ENCODE assay signal across 19 cellular contexts in genomic region chr10:13989616-13990015, GRCh38.
DNase-seq lines count a peak whose midpoint lies in the region; ATAC-seq and TF ChIP-seq lines count a peak whose summit lies in the region.
"Had no signal": no experiment of that assay in that cellular context is flagged by ENCODE, and none has a peak within 500 bp of the region (broad histone marks: within the 10 kb centered on the region; RNA-seq: fewer than 3 reads in every experiment).

No MANE protein-coding gene starts in this region.

- DNase-seq in cardiac muscle cell (ENCODE audit: low read depth in 1 of 2, low spot score in 1 of 2), result no peak
- no peak for DNase-seq in Right ventricle myocardium inferior (ENCODE audit: missing footprints)
- peak; percentile 7 for DNase-seq in fibroblast of gingiva (ENCODE audit: low read depth)
- no peak for DNase-seq in trophoblast cell
- no peak for DNase-seq in upper lobe of left lung
- no peak for DNase-seq in immature natural killer cell
- no peak for DNase-seq in activated CD4-positive, alpha-beta T cell treated with anti-CD3 and anti-CD28 coated beads for 4 hours
- DNase-seq: activated CD4-positive, CD25-positive, alpha-beta regulatory T cell treated with anti-CD3 and anti-CD28 coated beads, Interleukin-2, amount 50 U/mL, for 72 hours; activated CD8-positive, alpha-beta memory T cell treated with anti-CD3 and anti-CD28 coated beads, Interleukin-2, amount 50 U/mL, for 48 hours; activated naive CD4-positive, alpha-beta T cell; naive thymus-derived CD8-positive, alpha-beta T cell; NCI-H1930; NCI-H510A; SJCRH30; stimulated activated CD4-positive, alpha-beta T cell treated with anti-CD3 and anti-CD28 coated beads, Interleukin-4, amount 100 ng/mL, for 1 hour; T-helper 9 cell had no signal

- no peak overlapping the region for H4K12ac ChIP-seq in trophoblast cell (ENCODE audit: low read depth, low read length)

- H2BK120ac ChIP-seq in trophoblast cell (ENCODE audit: insufficient read depth, low read length, poor library complexity), result peak overlapping the region; percentile 37

- no peak overlapping the region for H3K4me3 ChIP-seq in cardiac muscle cell
- no peak overlapping the region for H3K4me3 ChIP-seq in trophoblast cell (ENCODE audit: low read depth, low read length)
- no peak overlapping the region for H3K4me3 ChIP-seq in upper lobe of left lung
- H3K4me3 ChIP-seq: body of pancreas, SJCRH30 had no signal

- no CpG with 5 or more reads among the region's 2 CpGs for WGBS in trophoblast cell (ENCODE audit: extremely low coverage, insufficient coverage, insufficient read length)
- 100% methylated on average over 2 of the region's 2 CpGs for WGBS in upper lobe of left lung, 2 donors

- no peaks in the 10 kb centered on the region for H3K9me3 Mint-ChIP-seq in immature natural killer cell
- H3K9me3 Mint-ChIP-seq: CD14-positive monocyte; naive thymus-derived CD8-positive, alpha-beta T cell had no signal

- ATAC-seq in Right ventricle myocardium inferior, result no peak
- ATAC-seq in upper lobe of left lung (ENCODE audit: low FRiP score in 2 of 2), result no peak
- no peak for ATAC-seq in HG03135 (IDR thresholded peaks at IDR 0.05; ENCODE audit: unreplicated experiment)
- ATAC-seq: naive thymus-derived CD8-positive, alpha-beta T cell had no signal

- intact Hi-C loops in Right ventricle myocardium inferior (cut with DNase I), result loop anchor here (5.0 to 10.0 kb wide), 3 partner anchors 105 to 202 kb away; no protein-coding TSS in a partner anchor

- H3K4ac ChIP-seq in trophoblast cell (ENCODE audit: low read depth, low read length), result no peak overlapping the region

- H3K9ac ChIP-seq in trophoblast cell (ENCODE audit: low read length), result no peak overlapping the region

- H2BK5ac ChIP-seq in trophoblast cell (ENCODE audit: low read depth, low read length, poor library complexity), result no peak overlapping the region

- peak overlapping the region; percentile 70 for H3K27ac ChIP-seq in cardiac muscle cell
- peak overlapping the region; percentile 29 for H3K27ac ChIP-seq in trophoblast cell (ENCODE audit: low read depth, low read length)
- H3K27ac ChIP-seq in upper lobe of left lung, result peak overlapping the region; percentile 73 to 76 (median 73)
- H3K27ac ChIP-seq: SJCRH30 had no signal

- H3K27ac Mint-ChIP-seq in immature natural killer cell, result no peak overlapping the region
- H3K27ac Mint-ChIP-seq: CD14-positive monocyte had no signal

- no peak for TF ChIP-seq EP300 in upper lobe of left lung (IDR thresholded peaks at IDR 0.05)

- no peak for TF ChIP-seq POLR2A in upper lobe of left lung (IDR thresholded peaks at IDR 0.05)

- H3K79me2 ChIP-seq in trophoblast cell (ENCODE audit: control insufficient read depth, insufficient read depth, low read length, poor library complexity), result no peaks in the 10 kb centered on the region

- no peak overlapping the region for H3K4me3 Mint-ChIP-seq in immature natural killer cell
- H3K4me3 Mint-ChIP-seq: CD14-positive monocyte; naive thymus-derived CD8-positive, alpha-beta T cell had no signal

- H3K9me3 ChIP-seq in cardiac muscle cell (ENCODE audit: low read depth) (no peaks in the 10 kb centered on the region), trophoblast cell (ENCODE audit: insufficient read depth, low read depth, low read length) (no peaks in the 10 kb centered on the region), upper lobe of left lung (no peaks in the 10 kb centered on the region)
- H3K9me3 ChIP-seq: body of pancreas, SJCRH30 had no signal

- no peak overlapping the region for H3K14ac ChIP-seq in trophoblast cell (ENCODE audit: low read length)

- no peaks in the 10 kb centered on the region for H3K4me1 Mint-ChIP-seq in immature natural killer cell
- H3K4me1 Mint-ChIP-seq: CD14-positive monocyte had no signal

- TF ChIP-seq CTCF in cardiac muscle cell (IDR thresholded peaks at IDR 0.05; ENCODE audit: low read depth, low read length) (no peak), upper lobe of left lung (IDR thresholded peaks at IDR 0.05) (no peak)

- H2AFZ ChIP-seq in trophoblast cell (ENCODE audit: insufficient read depth, low read length, poor library complexity), result no peak overlapping the region

- H3K23ac ChIP-seq in trophoblast cell (ENCODE audit: low read length), result no peak overlapping the region

- no peak overlapping the region for H4K8ac ChIP-seq in trophoblast cell (ENCODE audit: low read depth, low read length)

- no peak overlapping the region for H4K91ac ChIP-seq in trophoblast cell (ENCODE audit: low read depth, low read length)

- no peak overlapping the region for H2AK5ac ChIP-seq in trophoblast cell (ENCODE audit: low read length)

- H3K4me1 ChIP-seq in cardiac muscle cell (ENCODE audit: low read depth) (peaks cover 31% of the 10 kb centered on the region), trophoblast cell (ENCODE audit: control insufficient read depth in 1 of 2, insufficient read depth in 2 of 2, low read length in 2 of 2) (peaks cover 3 to 13% of the 10 kb centered on the region in 2 experiments), upper lobe of left lung (peaks cover 23 to 35% (median 29%) of the 10 kb centered on the region in 4 donors)

- H3K4me2 ChIP-seq in trophoblast cell (ENCODE audit: low read length), result no peak overlapping the region

- H3K36me3 ChIP-seq in cardiac muscle cell (no peaks in the 10 kb centered on the region), trophoblast cell (ENCODE audit: control insufficient read depth in 1 of 2, insufficient read depth in 2 of 2, low read length in 2 of 2) (no peaks in the 10 kb centered on the region), upper lobe of left lung (no peaks in the 10 kb centered on the region)
- H3K36me3 ChIP-seq: SJCRH30 had no signal

- no peaks in the 10 kb centered on the region for H3K79me1 ChIP-seq in trophoblast cell (ENCODE audit: low read length)

- H3K27me3 ChIP-seq in cardiac muscle cell (no peaks in the 10 kb centered on the region), trophoblast cell (ENCODE audit: insufficient read depth, low read length) (no peaks in the 10 kb centered on the region), upper lobe of left lung (no peaks in the 10 kb centered on the region)
- H3K27me3 ChIP-seq: body of pancreas, SJCRH30 had no signal

- peaks cover 0 to 6% (median 3%) of the 10 kb centered on the region in 3 donors for H3K27me3 Mint-ChIP-seq in immature natural killer cell (ENCODE audit: low read depth in 3 of 3)
- H3K27me3 Mint-ChIP-seq: naive thymus-derived CD8-positive, alpha-beta T cell had no signal

- H3K36me3 Mint-ChIP-seq in immature natural killer cell, result no peaks in the 10 kb centered on the region
- H3K36me3 Mint-ChIP-seq: CD14-positive monocyte; naive thymus-derived CD8-positive, alpha-beta T cell had no signal

- H2BK12ac ChIP-seq in trophoblast cell (ENCODE audit: low read length), result peak overlapping the region; percentile 47

- H3K18ac ChIP-seq in trophoblast cell (ENCODE audit: low read length), result no peak overlapping the region
